In the genomic region with DNA sequence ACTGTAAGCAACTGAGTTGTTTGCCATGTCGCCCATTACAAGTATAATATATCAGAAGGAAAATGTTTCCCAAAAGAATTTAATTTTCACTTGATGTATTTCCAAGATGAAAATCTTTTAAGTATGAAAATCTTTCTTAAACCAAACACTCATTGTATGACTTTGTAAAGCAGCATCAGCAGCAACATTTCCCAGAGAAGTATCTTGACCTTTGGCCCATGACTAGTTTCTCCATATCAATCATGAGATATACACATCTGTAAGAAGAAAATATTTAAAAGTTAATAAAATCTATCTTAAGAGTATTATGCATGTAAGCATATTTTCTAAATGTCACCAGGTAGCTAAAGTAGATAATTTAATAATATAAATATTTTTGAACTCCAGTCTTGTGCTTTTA, we compare ENCODE assay signal across 28 cellular contexts. TPM values are rescaled to one million over a fixed set of nuclear protein-coding genes. Genes with fewer than 3 reads are reported as not detected.
DNase-seq lines count a peak whose midpoint lies in the region; ATAC-seq and TF ChIP-seq lines count a peak whose summit lies in the region.
"Had no signal": no experiment of that assay in that cellular context is flagged by ENCODE, and none has a peak within 500 bp of the region (broad histone marks: within the 10 kb centered on the region; RNA-seq: fewer than 3 reads in every experiment).

No MANE protein-coding gene starts in this region.

- ATAC-seq in HG03159 (IDR thresholded peaks at IDR 0.05; ENCODE audit: unreplicated experiment) (no peak), HG03097 (IDR thresholded peaks at IDR 0.05; ENCODE audit: low FRiP score, unreplicated experiment) (no peak)
- ATAC-seq: PC-3, Right ventricle myocardium inferior, SK-N-SH treated with all-trans-retinoic acid at 6 μM for 48 hours had no signal

- peaks cover 91% of the 10 kb centered on the region for H3K79me2 ChIP-seq in mammary epithelial cell (ENCODE audit: insufficient read depth, low read length)

- H3K9me3 Mint-ChIP-seq in MCF 10A (ENCODE audit: unreplicated experiment) = no peaks in the 10 kb centered on the region

- H2BK5ac ChIP-seq in mesenchymal stem cell (ENCODE audit: low read depth, low read length, poor library complexity, severe bottlenecking) = no peak overlapping the region

- DNase-seq in mammary epithelial cell = no peak
- no peak for DNase-seq in MCF 10A (ENCODE audit: unreplicated experiment)
- DNase-seq in choroid plexus epithelial cell (ENCODE audit: low read depth) = peak; percentile 21
- DNase-seq in mesenchymal stem cell = peak; percentile 49
- no peak for DNase-seq in coronary artery (ENCODE audit: low spot score)
- no peak for DNase-seq in cerebellar nuclear complex (lab: John Stamatoyannopoulos, UW)
- DNase-seq: ACHN; CD4-positive, CD25-positive, alpha-beta regulatory T cell; GOT3; Kasumi-1; MV-4-11; NCI-H1105; NCI-H1436 treated with DMSO at 0.1 percent for 48 hours; NCI-H1930; NCI-H2107; NCI-H446; NCI-H524 treated with DMSO at 0.1 percent for 48 hours; NCI-H82; NK-92 treated with Interleukin-12 subunit alpha and Interleukin-12 subunit beta, amount 100 ng/mL, for 24 hours; PC-3; SJCRH30 had no signal

- no peaks in the 10 kb centered on the region for H4K20me1 ChIP-seq in mammary epithelial cell (ENCODE audit: insufficient read depth, low read length)
- H4K20me1 ChIP-seq: BLaER1 had no signal

- H3K27me3 ChIP-seq in mammary epithelial cell (ENCODE audit: insufficient read depth, low read length) (no peaks in the 10 kb centered on the region), mesenchymal stem cell (ENCODE audit: control insufficient read depth in 1 of 2, insufficient read depth in 1 of 2, low read length in 2 of 2) (no peaks in the 10 kb centered on the region)
- H3K27me3 ChIP-seq: BLaER1, SJCRH30 had no signal

- H3K27ac Mint-ChIP-seq in MCF 10A (ENCODE audit: low read depth, unreplicated experiment) = no peak overlapping the region

- H2AK5ac ChIP-seq in mesenchymal stem cell (ENCODE audit: low read length, severe bottlenecking) = no peak overlapping the region

- intact Hi-C loops in mammary epithelial cell (cut with micrococcal nuclease) = no loop called here
- intact Hi-C loops in MCF 10A (cut with micrococcal nuclease) = no loop called here

- H3K79me1 ChIP-seq in mesenchymal stem cell (replicated peaks; ENCODE audit: low read length, poor library complexity, severe bottlenecking) = peaks cover 27% of the 10 kb centered on the region

- H3K4me2 ChIP-seq in mammary epithelial cell (ENCODE audit: insufficient read depth, low read depth, low read length) (no peak overlapping the region), mesenchymal stem cell (ENCODE audit: low read length, poor library complexity, severe bottlenecking) (no peak overlapping the region)
- H3K4me2 ChIP-seq: BLaER1 had no signal

- H3K4me3 Mint-ChIP-seq in MCF 10A (ENCODE audit: unreplicated experiment) = no peak overlapping the region

- in situ Hi-C loops in mammary epithelial cell (cut with MboI; ENCODE audit: low sequenced_read_pairs in 2 of 2) = no loop called here

- no peak overlapping the region for H4K8ac ChIP-seq in mesenchymal stem cell (ENCODE audit: low read length)

- POLR2A ChIA-PET in MCF 10A (lab: Yijun Ruan, JAX) = interaction anchor here (1.7 kb wide), 1 partner anchor 12 kb away, joined by 4 read pairs; no protein-coding TSS in a partner anchor

- H3K27ac ChIP-seq in mammary epithelial cell (ENCODE audit: insufficient read depth, low read depth, low read length) (no peak overlapping the region), mesenchymal stem cell (ENCODE audit: low read length, poor library complexity, severe bottlenecking) (no peak overlapping the region), coronary artery (no peak overlapping the region)
- H3K27ac ChIP-seq: 22Rv1, BLaER1, SJCRH30 had no signal

- H3K23ac ChIP-seq in mesenchymal stem cell (ENCODE audit: low read length in 2 of 2) = no peak overlapping the region

- H3K4me1 Mint-ChIP-seq in MCF 10A (ENCODE audit: insufficient read depth, unreplicated experiment) = peaks cover 6% of the 10 kb centered on the region

- no peak overlapping the region for H3K14ac ChIP-seq in mesenchymal stem cell (ENCODE audit: low read length in 2 of 2)

- dilution Hi-C loops in mammary epithelial cell (cut with HindIII; ENCODE audit: low sequenced_read_pairs) = no loop called here

- H2BK15ac ChIP-seq in mesenchymal stem cell (ENCODE audit: low read depth, poor library complexity, severe bottlenecking) = no peak overlapping the region

- peaks cover 16% of the 10 kb centered on the region for H3K36me3 Mint-ChIP-seq in MCF 10A (ENCODE audit: insufficient read depth, unreplicated experiment)

- CTCF ChIA-PET in mammary epithelial cell (lab: Charles Lee; ENCODE audit: low non-redundant PET) = no interaction called here
- CTCF ChIA-PET in MCF 10A (lab: Yijun Ruan, JAX) = no interaction called here

- H2AFZ ChIP-seq in mammary epithelial cell (ENCODE audit: low read depth, low read length) (no peak overlapping the region), mesenchymal stem cell (ENCODE audit: low read depth, low read length) (no peak overlapping the region)

- WGBS in mammary epithelial cell (ENCODE audit: low coverage, missing lambda C conversion rate) = 87% methylated on average over 1 of the region's 1 CpG
- WGBS in mesenchymal stem cell = no CpG with 5 or more reads among the region's 1 CpG

- BruUV-seq in mammary epithelial cell (replicated peaks; lab: Mats Ljungman, UMichigan) (TSS peak; percentile 24), MCF 10A (replicated peaks; lab: Mats Ljungman, UMichigan) (no TSS peak)

- no peak overlapping the region for H2BK12ac ChIP-seq in mesenchymal stem cell (ENCODE audit: low read length in 2 of 2)

- H3K9me3 ChIP-seq in mammary epithelial cell (replicated peaks; ENCODE audit: insufficient read depth, low read length) (no peaks in the 10 kb centered on the region), mesenchymal stem cell (ENCODE audit: control insufficient read depth, low read length) (no peaks in the 10 kb centered on the region)
- H3K9me3 ChIP-seq: BLaER1, HAP-1 had no signal

- H3K27me3 Mint-ChIP-seq in MCF 10A (ENCODE audit: insufficient read depth, unreplicated experiment) = no peaks in the 10 kb centered on the region
- H3K27me3 Mint-ChIP-seq: CD4-positive, CD25-positive, alpha-beta regulatory T cell had no signal

- no peak overlapping the region for H3K18ac ChIP-seq in mesenchymal stem cell (ENCODE audit: low read depth in 1 of 2, low read length in 2 of 2)

- no peak for TF ChIP-seq CTCF in mammary epithelial cell (conservative IDR thresholded peaks at IDR 0.05 in 1 of 2, IDR thresholded peaks at IDR 0.05 in 1 of 2; ENCODE audit: extremely low read depth in 1 of 2, insufficient read depth in 1 of 2, low read depth in 1 of 2, low read length in 2 of 2)
- no peak for TF ChIP-seq CTCF in MCF 10A (IDR thresholded peaks at IDR 0.05; ENCODE audit: unreplicated experiment)
- TF ChIP-seq CTCF in choroid plexus epithelial cell (conservative IDR thresholded peaks at IDR 0.05; ENCODE audit: low read depth, low read length) = no peak
- TF ChIP-seq CTCF in coronary artery (IDR thresholded peaks at IDR 0.05) = no peak

- H2BK120ac ChIP-seq in mesenchymal stem cell (ENCODE audit: low read depth, low read length) = no peak overlapping the region

- H3K4me3 ChIP-seq in mammary epithelial cell (replicated peaks in 1 of 3; ENCODE audit: insufficient read depth in 1 of 3, low read depth in 2 of 3, low read length in 3 of 3) (no peak overlapping the region), choroid plexus epithelial cell (ENCODE audit: low read depth, low read length) (no peak overlapping the region), mesenchymal stem cell (ENCODE audit: insufficient read depth in 1 of 2, low read depth in 1 of 2, low read length in 2 of 2) (no peak overlapping the region), coronary artery (no peak overlapping the region)
- H3K4me3 ChIP-seq: BLaER1, HAP-1, SJCRH30 had no signal

- no peak overlapping the region for H3K4ac ChIP-seq in mesenchymal stem cell (ENCODE audit: low read depth in 1 of 2, low read length in 2 of 2)

- H3K9ac ChIP-seq in mammary epithelial cell (ENCODE audit: insufficient read depth, low read length) (no peak overlapping the region), mesenchymal stem cell (ENCODE audit: low read length) (no peak overlapping the region)
- H3K9ac ChIP-seq: BLaER1 had no signal

- no peak overlapping the region for H4K91ac ChIP-seq in mesenchymal stem cell (ENCODE audit: low read length)

- H3K36me3 ChIP-seq in mammary epithelial cell (ENCODE audit: insufficient read depth, low read length) (peaks cover 6% of the 10 kb centered on the region), mesenchymal stem cell (ENCODE audit: control insufficient read depth in 1 of 2, insufficient read depth in 2 of 2, low read depth in 1 of 2, low read length in 2 of 2) (peaks cover 0 to 39% of the 10 kb centered on the region in 2 experiments)
- H3K36me3 ChIP-seq: HAP-1 had no signal

- no peaks in the 10 kb centered on the region for H3K4me1 ChIP-seq in mammary epithelial cell (ENCODE audit: insufficient read depth, low read length)
- H3K4me1 ChIP-seq in mesenchymal stem cell (ENCODE audit: control insufficient read depth, insufficient read depth, low read depth, low read length) = peaks cover 1% of the 10 kb centered on the region
- H3K4me1 ChIP-seq: BLaER1 had no signal

RNA-seq across cellular contexts. Expression of gene ATP2B1, which starts 52.8 kb away (rescaled TPM):
- total RNA-seq in mammary epithelial cell = 10 to 100 TPM; 63.8 to 97.7 TPM
- polyA plus RNA-seq in mammary epithelial cell = 26.1 TPM
- polyA minus RNA-seq in mammary epithelial cell = 65.9 TPM
- total RNA-seq in MCF 10A (2022) = 221 and 281 TPM in 2 replicates
- polyA plus RNA-seq in mesenchymal stem cell (2013, experiment 1 of 2) = 39.7 TPM
- 42.6 TPM for polyA plus RNA-seq in mesenchymal stem cell (2013, experiment 2 of 2)

Comparison
In these comparisons a context has a peak if more than half of its experiments do, and no peak if none do; other contexts are left out.
1. DNase-seq: peak in choroid plexus epithelial cell (single experiment) and mesenchymal stem cell (single experiment); none in mammary epithelial cell (single experiment), MCF 10A (single experiment), coronary artery (single experiment) and cerebellar nuclear complex (0 of 2).